ENCODE assay signal across 1 cellular context in genomic region chr16:2117960-2118722, GRCh38. TPM values are rescaled to one million over a fixed set of nuclear protein-coding genes. Genes with fewer than 3 reads are reported as not detected.
"Had no signal": no experiment of that assay in that cellular context is flagged by ENCODE, and none has a peak within 500 bp of the region (broad histone marks: within the 10 kb centered on the region; RNA-seq: fewer than 3 reads in every experiment).

No MANE protein-coding gene starts in this region.

RNA-seq across cellular contexts. Expression of gene RAB26, which starts 30.3 kb away (rescaled TPM):
- total RNA-seq: activated naive CD4-positive, alpha-beta T cell treated with anti-CD3 and anti-CD28 coated beads for 36 hours had no signal
